Comparison of ENCODE assay signal across 8 cellular contexts in the genomic region with DNA sequence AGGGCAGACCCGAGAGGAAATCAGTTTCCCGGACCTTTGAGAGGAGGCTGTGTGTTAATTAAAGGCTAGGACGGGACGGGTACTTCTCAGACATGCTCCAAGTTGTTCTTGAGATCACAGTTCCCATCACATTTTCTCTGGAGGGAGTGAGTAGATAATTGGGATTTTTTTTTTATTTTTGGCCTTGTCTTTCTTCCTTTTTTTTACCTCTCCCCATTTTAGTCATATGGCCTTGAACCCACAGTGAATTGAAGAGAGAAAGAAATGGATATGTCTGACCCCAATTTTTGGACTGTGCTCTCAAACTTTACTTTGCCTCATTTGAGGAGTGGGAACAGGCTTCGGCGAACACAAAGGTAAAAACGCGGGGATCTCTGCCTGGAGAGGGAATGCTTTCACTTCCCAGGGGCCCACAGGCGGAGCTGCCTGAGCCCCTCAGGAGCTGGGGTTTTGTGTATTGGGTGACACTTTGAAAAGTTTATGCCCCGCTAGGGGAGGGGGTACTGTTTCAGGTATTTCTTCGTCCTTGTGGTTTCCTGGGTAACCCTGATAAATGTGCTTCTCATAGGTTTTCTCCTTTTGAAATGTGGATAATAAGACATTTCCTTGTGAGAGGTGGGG.
DNase-seq lines count a peak whose midpoint lies in the region; ATAC-seq and TF ChIP-seq lines count a peak whose summit lies in the region.

No MANE protein-coding gene starts in this region.

- H3K27me3 ChIP-seq in CD8-positive, alpha-beta memory T cell (ENCODE audit: insufficient read depth, low read length, poor library complexity, severe bottlenecking): no peaks in the 10 kb centered on the region
- no peaks in the 10 kb centered on the region for H3K27me3 ChIP-seq in osteoblast (ENCODE audit: insufficient read depth, low read length)

- H3K4me1 ChIP-seq in CD8-positive, alpha-beta memory T cell (ENCODE audit: insufficient read depth, low read length): peaks cover 18% of the 10 kb centered on the region
- peaks cover 19% of the 10 kb centered on the region for H3K4me1 ChIP-seq in osteoblast (ENCODE audit: insufficient read depth, low read length)

- H3K36me3 ChIP-seq in CD8-positive, alpha-beta memory T cell (ENCODE audit: insufficient read depth, low read length): no peaks in the 10 kb centered on the region
- H3K36me3 ChIP-seq in osteoblast (ENCODE audit: insufficient read depth, low read length): no peaks in the 10 kb centered on the region

- no peaks in the 10 kb centered on the region for H4K20me1 ChIP-seq in osteoblast (ENCODE audit: insufficient read depth, low read length)

- no peaks in the 10 kb centered on the region for H3K9me3 Mint-ChIP-seq in CD8-positive, alpha-beta memory T cell

- H3K79me2 ChIP-seq in osteoblast (ENCODE audit: insufficient read depth, low read length): peaks cover 46% of the 10 kb centered on the region

- H3K27ac Mint-ChIP-seq in CD8-positive, alpha-beta memory T cell: peak overlapping the region; percentile 83 to 98 (median 96)

- H3K4me1 Mint-ChIP-seq in CD8-positive, alpha-beta memory T cell: peaks cover 44 to 60% (median 52%) of the 10 kb centered on the region in 3 donors

- H3K27me3 Mint-ChIP-seq in CD8-positive, alpha-beta memory T cell: peaks cover 0 to 3% of the 10 kb centered on the region in 2 donors

- H3K9me3 ChIP-seq in CD8-positive, alpha-beta memory T cell (ENCODE audit: low read length): no peaks in the 10 kb centered on the region
- no peaks in the 10 kb centered on the region for H3K9me3 ChIP-seq in osteoblast (ENCODE audit: low read depth, low read length)

- ATAC-seq in GM18520 (IDR thresholded peaks at IDR 0.05; ENCODE audit: unreplicated experiment): no peak

- CTCF ChIA-PET in CD8-positive, alpha-beta memory T cell (lab: Charles Lee): interaction anchor here (0.9 to 2.8 kb wide), 3 partner anchors 10 to 155 kb away, joined by 3 to 15 read pairs (median 4); no protein-coding TSS in a partner anchor
- CTCF ChIA-PET in RWPE1 (lab: Yijun Ruan, JAX): interaction anchor here (0.6 to 1.1 kb wide), 2 partner anchors 18 to 135 kb away, joined by 3 read pairs; no protein-coding TSS in a partner anchor

- H3K27ac ChIP-seq in CD8-positive, alpha-beta memory T cell (ENCODE audit: low read depth, low read length): peak overlapping the region; percentile 54
- H3K27ac ChIP-seq in RWPE1 (peak overlapping the region; percentile 86), osteoblast (ENCODE audit: low read depth, low read length) (peak overlapping the region; percentile 69)

- peak overlapping the region; percentile 87 to 96 (median 91) for H3K4me3 Mint-ChIP-seq in CD8-positive, alpha-beta memory T cell

- POLR2A ChIA-PET in CD8-positive, alpha-beta memory T cell (lab: Charles Lee): interaction anchor here (0.6 to 1.4 kb wide), 7 partner anchors 11 to 1707 kb away, joined by 3 to 5 read pairs (median 4); partner anchors contain the start of gene PIK3R1
- POLR2A ChIA-PET in RWPE1 (lab: Yijun Ruan, JAX; ENCODE audit: low non-redundant PET): interaction anchor here (0.6 to 1.3 kb wide), 7 partner anchors 9 to 152 kb away, joined by 3 to 6 read pairs (median 4); no protein-coding TSS in a partner anchor

- peak overlapping the region; percentile 66 for H2AFZ ChIP-seq in osteoblast (ENCODE audit: low read length)

- peak overlapping the region; percentile 52 for H3K4me3 ChIP-seq in CD8-positive, alpha-beta memory T cell (ENCODE audit: low read length)
- H3K4me3 ChIP-seq in epithelial cell of esophagus (ENCODE audit: low read length): peak overlapping the region; percentile 85
- peak overlapping the region; percentile 76 for H3K4me3 ChIP-seq in osteoblast (ENCODE audit: insufficient read depth, low read length)

- TF ChIP-seq CTCF in RWPE1 (conservative IDR thresholded peaks at IDR 0.05; ENCODE audit: low read depth): no peak
- TF ChIP-seq CTCF in epithelial cell of esophagus (IDR thresholded peaks at IDR 0.05; ENCODE audit: insufficient read depth, low read depth, low read length, missing control alignments): no peak
- TF ChIP-seq CTCF in osteoblast (IDR thresholded peaks at IDR 0.05; ENCODE audit: extremely low read depth, low read depth, low read length): no peak

- H3K4me2 ChIP-seq in osteoblast (ENCODE audit: insufficient read depth, low read length): peak overlapping the region; percentile 93

- peak in 1 of 5 donors; percentile 11 for DNase-seq in CD8-positive, alpha-beta memory T cell
- DNase-seq in RWPE1 (ENCODE audit: low spot score) (no peak), epithelial cell of esophagus (ENCODE audit: low read depth) (no peak), osteoblast (ENCODE audit: insufficient read length, low spot score, missing footprints) (no peak), putamen (ENCODE audit: low spot score) (no peak), SKM-1 treated with dmso at 0.1 percent for 144 hours (lab: John Stamatoyannopoulos, UW; ENCODE audit: unreplicated experiment) (no peak)
- no peak for DNase-seq in activated effector memory CD4-positive, alpha-beta T cell treated with Interleukin-2 at 50 U/mL for 16 hours

- H3K36me3 Mint-ChIP-seq in CD8-positive, alpha-beta memory T cell: peaks cover 0 to 4% (median 2%) of the 10 kb centered on the region in 3 donors
